9 cellular contexts compared by ENCODE assay signal in the genomic region with DNA sequence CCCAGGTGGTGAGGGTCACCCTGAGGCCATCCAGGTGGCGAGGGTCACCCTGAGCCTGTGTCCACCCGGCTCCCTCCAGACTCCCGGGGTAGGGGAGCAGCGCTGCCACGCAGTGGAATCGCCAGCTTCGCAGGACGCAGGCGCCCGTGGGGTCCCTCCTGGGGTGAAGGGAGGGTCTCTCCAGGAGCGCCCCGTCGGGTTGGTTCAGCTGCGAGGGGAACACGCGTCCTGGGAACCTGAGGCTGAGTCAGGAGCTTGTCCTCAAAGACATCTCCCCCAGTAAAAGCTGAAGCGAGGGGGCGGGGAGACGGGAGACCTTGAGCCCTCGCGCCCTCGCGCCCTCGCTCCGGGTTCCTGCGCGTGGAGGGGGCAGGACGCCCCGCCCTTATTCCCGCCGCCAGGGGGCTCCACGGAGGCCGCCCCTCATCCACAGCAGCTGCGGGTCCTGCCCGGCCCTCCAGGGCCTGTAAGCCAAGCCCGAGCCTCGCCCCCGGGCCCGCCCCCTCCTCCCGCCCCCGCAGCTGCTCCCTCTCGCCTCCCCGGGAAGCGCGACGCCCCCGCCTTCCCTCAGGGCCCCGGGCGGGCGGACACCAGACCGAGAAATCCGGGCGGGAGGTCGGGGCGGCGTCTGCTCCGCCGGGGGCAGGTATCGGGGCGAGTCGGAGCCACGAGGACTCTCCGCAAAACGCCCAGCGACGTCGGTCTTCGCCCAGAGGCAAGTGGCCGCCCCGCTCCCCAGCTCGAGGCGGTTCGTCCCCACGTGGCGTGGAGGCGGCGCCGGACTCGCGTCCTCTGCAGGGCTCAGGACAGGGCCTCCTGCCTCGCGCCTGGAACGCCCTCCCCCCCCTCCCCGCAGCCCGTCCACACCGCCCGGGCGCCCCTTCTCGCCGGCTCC. TPM values are rescaled to one million over a fixed set of nuclear protein-coding genes. Genes with fewer than 3 reads are reported as not detected.
A peak's percentile ranks its signal among the peaks of the same experiment; 100 is the strongest.
DNase-seq lines count a peak whose midpoint lies in the region; ATAC-seq and TF ChIP-seq lines count a peak whose summit lies in the region.
"Had no signal": no experiment of that assay in that cellular context is flagged by ENCODE, and none has a peak within 500 bp of the region (broad histone marks: within the 10 kb centered on the region; RNA-seq: fewer than 3 reads in every experiment).

No MANE protein-coding gene starts in this region.

- peak; percentile 35 for DNase-seq in activated naive CD4-positive, alpha-beta T cell treated with anti-CD3 and anti-CD28 coated beads, Interleukin-2, amount 50 U/mL, for 16 hours
- no peak for DNase-seq in activated naive CD4-positive, alpha-beta T cell treated with anti-CD3 and anti-CD28 coated beads for 36 hours
- DNase-seq in astrocyte of the cerebellum (ENCODE audit: low read depth) = no peak
- DNase-seq in left lobe of liver (ENCODE audit: low spot score) = no peak
- peak in 1 of 2 donors; percentile 88 for DNase-seq in upper lobe of left lung
- no peak for DNase-seq in RPMI8226
- DNase-seq in NCI-H2081 (lab: John Stamatoyannopoulos, UW) = no peak
- DNase-seq in activated T-helper 1 cell treated with anti-CD3 and anti-CD28 coated beads, Interleukin-12 subunit alpha, Interleukin-12 subunit beta, Interleukin-2, Interleukin-4 antibody, amounts not matched to agents 30 ng/mL and 10 ng/mL and 1 ng/mL, durations not matched to agents 14 hours and 24 hours and 36 hours (ENCODE audit: low spot score) = no peak

- H3K27me3 ChIP-seq in upper lobe of left lung = peaks cover 2 to 12% (median 10%) of the 10 kb centered on the region in 4 donors

- TF ChIP-seq EP300 in upper lobe of left lung (IDR thresholded peaks at IDR 0.05) = no peak

- H3K27ac Mint-ChIP-seq in activated naive CD4-positive, alpha-beta T cell treated with anti-CD3 and anti-CD28 coated beads for 36 hours = no peak overlapping the region
- H3K27ac Mint-ChIP-seq in activated T-helper 1 cell treated with anti-CD3 and anti-CD28 coated beads, Interleukin-12 subunit alpha, Interleukin-12 subunit beta, Interleukin-2, Interleukin-4 antibody, amounts not matched to agents 30 ng/mL and 10 ng/mL and 1 ng/mL, durations not matched to agents 14 hours and 24 hours and 36 hours = no peak overlapping the region

- CTCF ChIA-PET in activated naive CD4-positive, alpha-beta T cell treated with anti-CD3 and anti-CD28 coated beads for 36 hours (lab: Charles Lee) = interaction anchor here (0.7 to 3.4 kb wide), 7 partner anchors 11 to 58 kb away, joined by 3 to 22 read pairs (median 3); no protein-coding TSS in a partner anchor

- WGBS in upper lobe of left lung, 2 donors = 13 to 18% methylated on average over 10 to 55 of the region's 90 CpGs

- peaks cover 26% of the 10 kb centered on the region for H3K4me1 Mint-ChIP-seq in activated naive CD4-positive, alpha-beta T cell treated with anti-CD3 and anti-CD28 coated beads for 36 hours (ENCODE audit: low read depth)
- peaks cover 19% of the 10 kb centered on the region for H3K4me1 Mint-ChIP-seq in activated T-helper 1 cell treated with anti-CD3 and anti-CD28 coated beads, Interleukin-12 subunit alpha, Interleukin-12 subunit beta, Interleukin-2, Interleukin-4 antibody, amounts not matched to agents 30 ng/mL and 10 ng/mL and 1 ng/mL, durations not matched to agents 14 hours and 24 hours and 36 hours (ENCODE audit: low read depth)

- H3K4me3 Mint-ChIP-seq in activated naive CD4-positive, alpha-beta T cell treated with anti-CD3 and anti-CD28 coated beads for 36 hours = no peak overlapping the region
- H3K4me3 Mint-ChIP-seq in activated T-helper 1 cell treated with anti-CD3 and anti-CD28 coated beads, Interleukin-12 subunit alpha, Interleukin-12 subunit beta, Interleukin-2, Interleukin-4 antibody, amounts not matched to agents 30 ng/mL and 10 ng/mL and 1 ng/mL, durations not matched to agents 14 hours and 24 hours and 36 hours = no peak overlapping the region

- no peaks in the 10 kb centered on the region for H3K36me3 ChIP-seq in upper lobe of left lung

- intact Hi-C loops in activated naive CD4-positive, alpha-beta T cell treated with anti-CD3 and anti-CD28 coated beads for 36 hours (cut with micrococcal nuclease) = no loop called here
- intact Hi-C loops in activated T-helper 1 cell treated with anti-CD3 and anti-CD28 coated beads, Interleukin-12 subunit alpha, Interleukin-12 subunit beta, Interleukin-2, Interleukin-4 antibody, amounts not matched to agents 30 ng/mL and 10 ng/mL and 1 ng/mL, durations not matched to agents 14 hours and 24 hours and 36 hours (cut with micrococcal nuclease) = no loop called here

- no peak overlapping the region for H3K27ac ChIP-seq in upper lobe of left lung
- H3K27ac ChIP-seq: parathyroid adenoma had no signal

- peak; percentile 35 for ATAC-seq in left lobe of liver
- peak; percentile 49 to 66 for ATAC-seq in upper lobe of left lung (ENCODE audit: low FRiP score in 2 of 2)

- peaks cover 46% of the 10 kb centered on the region for H3K9me3 Mint-ChIP-seq in activated naive CD4-positive, alpha-beta T cell treated with anti-CD3 and anti-CD28 coated beads for 36 hours
- peaks cover 52% of the 10 kb centered on the region for H3K9me3 Mint-ChIP-seq in activated T-helper 1 cell treated with anti-CD3 and anti-CD28 coated beads, Interleukin-12 subunit alpha, Interleukin-12 subunit beta, Interleukin-2, Interleukin-4 antibody, amounts not matched to agents 30 ng/mL and 10 ng/mL and 1 ng/mL, durations not matched to agents 14 hours and 24 hours and 36 hours

- in situ Hi-C loops in astrocyte of the cerebellum (cut with HindIII; ENCODE audit: low sequenced_read_pairs) = no loop called here

- no peak overlapping the region for H3K4me3 ChIP-seq in astrocyte of the cerebellum (ENCODE audit: low read depth, low read length)
- H3K4me3 ChIP-seq in upper lobe of left lung = peak overlapping the region in 3 of 4 donors; percentile 27 to 41 (median 40)

- peak; percentile 5 for TF ChIP-seq CTCF in astrocyte of the cerebellum (IDR thresholded peaks at IDR 0.05; ENCODE audit: low read depth, low read length, missing control alignments)
- peak in 5 of 6 experiments; percentile 37 to 51 (median 48) for TF ChIP-seq CTCF in upper lobe of left lung (IDR thresholded peaks at IDR 0.05)

- peaks cover 9 to 15% (median 11%) of the 10 kb centered on the region in 4 donors for H3K4me1 ChIP-seq in upper lobe of left lung
- H3K4me1 ChIP-seq: parathyroid adenoma had no signal

- peaks cover 3 to 10% (median 7%) of the 10 kb centered on the region in 4 donors for H3K9me3 ChIP-seq in upper lobe of left lung

- no peak for TF ChIP-seq POLR2A in upper lobe of left lung (IDR thresholded peaks at IDR 0.05)

- H3K27me3 Mint-ChIP-seq in activated naive CD4-positive, alpha-beta T cell treated with anti-CD3 and anti-CD28 coated beads for 36 hours (ENCODE audit: low read depth) = peaks cover 4% of the 10 kb centered on the region
- peaks cover 34% of the 10 kb centered on the region for H3K27me3 Mint-ChIP-seq in activated T-helper 1 cell treated with anti-CD3 and anti-CD28 coated beads, Interleukin-12 subunit alpha, Interleukin-12 subunit beta, Interleukin-2, Interleukin-4 antibody, amounts not matched to agents 30 ng/mL and 10 ng/mL and 1 ng/mL, durations not matched to agents 14 hours and 24 hours and 36 hours (ENCODE audit: insufficient read depth)

- peaks cover 19% of the 10 kb centered on the region for H3K36me3 Mint-ChIP-seq in activated naive CD4-positive, alpha-beta T cell treated with anti-CD3 and anti-CD28 coated beads for 36 hours (ENCODE audit: low read depth)
- peaks cover 16% of the 10 kb centered on the region for H3K36me3 Mint-ChIP-seq in activated T-helper 1 cell treated with anti-CD3 and anti-CD28 coated beads, Interleukin-12 subunit alpha, Interleukin-12 subunit beta, Interleukin-2, Interleukin-4 antibody, amounts not matched to agents 30 ng/mL and 10 ng/mL and 1 ng/mL, durations not matched to agents 14 hours and 24 hours and 36 hours (ENCODE audit: low read depth)

RNA-seq across cellular contexts. Expression of gene PIM3, which starts 22.8 kb away (rescaled TPM):
- 100 to 1,000 TPM; 202 to 210 TPM for total RNA-seq in activated naive CD4-positive, alpha-beta T cell treated with anti-CD3 and anti-CD28 coated beads for 36 hours
- total RNA-seq in left lobe of liver = 36.8 TPM
- total RNA-seq in upper lobe of left lung = 100 to 1,000 TPM; 131 to 246 (median 156) TPM
- total RNA-seq in activated T-helper 1 cell treated with anti-CD3 and anti-CD28 coated beads, Interleukin-12 subunit alpha, Interleukin-12 subunit beta, Interleukin-2, Interleukin-4 antibody, amounts not matched to agents 30 ng/mL and 10 ng/mL and 1 ng/mL, durations not matched to agents 14 hours and 24 hours and 36 hours = 290 and 291 TPM in 2 replicates

RNA-seq across cellular contexts. Expression of gene IL17REL, which starts 29.2 kb away (rescaled TPM):
- total RNA-seq in activated naive CD4-positive, alpha-beta T cell treated with anti-CD3 and anti-CD28 coated beads for 36 hours = under 1 TPM; 0.12 to 0.15 TPM
- total RNA-seq in left lobe of liver (not detected), upper lobe of left lung (under 1 TPM in 1 of 6 donors, not detected in 5; 0.06 TPM)
- total RNA-seq in activated T-helper 1 cell treated with anti-CD3 and anti-CD28 coated beads, Interleukin-12 subunit alpha, Interleukin-12 subunit beta, Interleukin-2, Interleukin-4 antibody, amounts not matched to agents 30 ng/mL and 10 ng/mL and 1 ng/mL, durations not matched to agents 14 hours and 24 hours and 36 hours = 0.05 TPM in 1 of 2 replicates, not detected in the other
